In the genomic region with DNA sequence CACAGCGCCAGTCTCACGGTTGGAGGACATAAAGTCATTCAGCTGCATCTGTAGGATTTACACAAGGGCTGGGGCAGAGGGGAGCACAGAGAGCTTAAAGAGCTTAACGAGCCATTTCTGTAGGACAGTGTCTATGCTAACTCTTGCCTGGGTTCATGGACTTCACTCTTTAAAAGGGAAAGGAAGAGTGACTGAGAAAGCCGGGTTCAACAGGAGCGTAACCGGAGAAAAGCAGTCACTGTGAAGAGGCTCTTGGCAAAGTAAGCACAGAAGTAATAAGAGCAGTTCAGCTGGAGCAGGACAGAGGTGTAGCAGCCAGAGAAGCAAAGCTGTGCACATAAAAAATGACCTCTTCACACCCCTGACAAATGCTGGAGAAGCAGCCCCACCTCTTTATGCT, we compare ENCODE assay signal across 15 cellular contexts.
DNase-seq lines count a peak whose midpoint lies in the region; ATAC-seq and TF ChIP-seq lines count a peak whose summit lies in the region.
"Had no signal": no experiment of that assay in that cellular context is flagged by ENCODE, and none has a peak within 500 bp of the region (broad histone marks: within the 10 kb centered on the region; RNA-seq: fewer than 3 reads in every experiment).

No MANE protein-coding gene starts in this region.

- no peaks in the 10 kb centered on the region for H3K9me3 Mint-ChIP-seq in activated B cell treated with CpG ODN at 0.5 μM for 24 hours
- no peaks in the 10 kb centered on the region for H3K9me3 Mint-ChIP-seq in stimulated activated memory B cell treated with anti-CD40 and anti-IgM and Interleukin-4, amounts not matched to agents 10 μg/mL and 1 μg/mL and 100 μg/mL, for 72 hours

- CTCF ChIA-PET in activated B cell treated with CpG ODN at 0.5 μM for 24 hours (lab: Charles Lee): interaction anchor here (2.1 to 3.5 kb wide), 2 partner anchors 115 to 137 kb away, joined by 7 to 21 read pairs; no protein-coding TSS in a partner anchor

- H3K36me3 ChIP-seq in muscle layer of colon (ENCODE audit: insufficient read depth, low read length) (no peaks in the 10 kb centered on the region), brain microvascular endothelial cell (replicated peaks) (no peaks in the 10 kb centered on the region)
- H3K36me3 ChIP-seq: cardiac muscle cell, ovary had no signal

- H3K4me1 Mint-ChIP-seq in activated B cell treated with CpG ODN at 0.5 μM for 24 hours: peaks cover 64% of the 10 kb centered on the region
- peaks cover 49% of the 10 kb centered on the region for H3K4me1 Mint-ChIP-seq in stimulated activated memory B cell treated with anti-CD40 and anti-IgM and Interleukin-4, amounts not matched to agents 10 μg/mL and 1 μg/mL and 100 μg/mL, for 72 hours

- peak overlapping the region; percentile 16 for H3K27ac Mint-ChIP-seq in activated B cell treated with CpG ODN at 0.5 μM for 24 hours
- peak overlapping the region; percentile 18 for H3K27ac Mint-ChIP-seq in stimulated activated memory B cell treated with anti-CD40 and anti-IgM and Interleukin-4, amounts not matched to agents 10 μg/mL and 1 μg/mL and 100 μg/mL, for 72 hours

- POLR2A ChIA-PET in activated B cell treated with CpG ODN at 0.5 μM for 24 hours (lab: Charles Lee): interaction anchor here (2.1 kb wide), 1 partner anchor 66 kb away, joined by 10 read pairs; a partner anchor contains a TSS

- H3K27me3 Mint-ChIP-seq in activated B cell treated with CpG ODN at 0.5 μM for 24 hours: no peaks in the 10 kb centered on the region
- no peaks in the 10 kb centered on the region for H3K27me3 Mint-ChIP-seq in stimulated activated memory B cell treated with anti-CD40 and anti-IgM and Interleukin-4, amounts not matched to agents 10 μg/mL and 1 μg/mL and 100 μg/mL, for 72 hours

- in situ Hi-C loops in brain microvascular endothelial cell (cut with HindIII; ENCODE audit: low pct_ligation_motif_present, low sequenced_read_pairs): no loop called here

- peaks cover 52% of the 10 kb centered on the region for H3K4me1 ChIP-seq in muscle layer of colon (ENCODE audit: insufficient read depth, low read length)

- intact Hi-C loops in activated B cell treated with CpG ODN at 0.5 μM for 24 hours (cut with micrococcal nuclease): loop anchor here (5.0 kb wide), 3 partner anchors 97 to 493 kb away; no protein-coding TSS in a partner anchor

- H3K9ac ChIP-seq in muscle layer of colon (ENCODE audit: low read length): no peak overlapping the region

- H3K36me3 Mint-ChIP-seq in activated B cell treated with CpG ODN at 0.5 μM for 24 hours (ENCODE audit: low read depth): peaks cover 41% of the 10 kb centered on the region
- peaks cover 51% of the 10 kb centered on the region for H3K36me3 Mint-ChIP-seq in stimulated activated memory B cell treated with anti-CD40 and anti-IgM and Interleukin-4, amounts not matched to agents 10 μg/mL and 1 μg/mL and 100 μg/mL, for 72 hours

- peak overlapping the region; percentile 9 to 44 for H3K4me3 ChIP-seq in muscle layer of colon (ENCODE audit: low read depth in 1 of 2, low read length in 2 of 2)
- no peak overlapping the region for H3K4me3 ChIP-seq in brain microvascular endothelial cell (ENCODE audit: low read depth, low read length)
- H3K4me3 ChIP-seq: cardiac muscle cell, ovary, PC-9 had no signal

- H3K9me3 ChIP-seq in muscle layer of colon (ENCODE audit: low read length): no peaks in the 10 kb centered on the region
- H3K9me3 ChIP-seq: ovary had no signal

- H3K27ac ChIP-seq in muscle layer of colon (ENCODE audit: low read depth, low read length) (peak overlapping the region; percentile 64), brain microvascular endothelial cell (no peak overlapping the region)
- H3K27ac ChIP-seq: cardiac muscle cell, ovary, PC-9 had no signal

- H3K4me3 Mint-ChIP-seq in activated B cell treated with CpG ODN at 0.5 μM for 24 hours: no peak overlapping the region
- no peak overlapping the region for H3K4me3 Mint-ChIP-seq in stimulated activated memory B cell treated with anti-CD40 and anti-IgM and Interleukin-4, amounts not matched to agents 10 μg/mL and 1 μg/mL and 100 μg/mL, for 72 hours

- DNase-seq in NCI-H187 treated with DMSO at 0.1 percent for 48 hours (lab: John Stamatoyannopoulos, UW): peak; percentile 88
- DNase-seq in activated B cell treated with CpG ODN at 0.5 μM for 24 hours: no peak
- no peak for DNase-seq in NCI-H226
- no peak for DNase-seq in effector CD4-positive, alpha-beta T cell
- no peak for DNase-seq in brain microvascular endothelial cell
- DNase-seq: activated naive CD4-positive, alpha-beta T cell; C1 segment of cervical spinal cord; left cardiac atrium; NCI-H446; ovary; PC-9 had no signal

- TF ChIP-seq CTCF in activated B cell treated with CpG ODN at 0.5 μM for 24 hours (IDR thresholded peaks at IDR 0.05) (no peak), brain microvascular endothelial cell (IDR thresholded peaks at IDR 0.05; ENCODE audit: low read depth, low read length, missing control alignments) (no peak)

- ATAC-seq in activated B cell treated with CpG ODN at 0.5 μM for 24 hours (ENCODE audit: low read depth) (no peak), HG03520 (IDR thresholded peaks at IDR 0.05; ENCODE audit: unreplicated experiment) (no peak)
- ATAC-seq in stimulated activated memory B cell treated with anti-CD40 and anti-IgM and Interleukin-4, amounts not matched to agents 10 μg/mL and 1 μg/mL and 100 μg/mL, for 72 hours: no peak

- H3K27me3 ChIP-seq in muscle layer of colon (ENCODE audit: control insufficient read depth in 1 of 2, insufficient read depth in 2 of 2, low read length in 2 of 2) (no peaks in the 10 kb centered on the region), brain microvascular endothelial cell (replicated peaks) (no peaks in the 10 kb centered on the region)
- H3K27me3 ChIP-seq: ovary had no signal
